ENCODE assay signal across 9 cellular contexts in the genomic region with DNA sequence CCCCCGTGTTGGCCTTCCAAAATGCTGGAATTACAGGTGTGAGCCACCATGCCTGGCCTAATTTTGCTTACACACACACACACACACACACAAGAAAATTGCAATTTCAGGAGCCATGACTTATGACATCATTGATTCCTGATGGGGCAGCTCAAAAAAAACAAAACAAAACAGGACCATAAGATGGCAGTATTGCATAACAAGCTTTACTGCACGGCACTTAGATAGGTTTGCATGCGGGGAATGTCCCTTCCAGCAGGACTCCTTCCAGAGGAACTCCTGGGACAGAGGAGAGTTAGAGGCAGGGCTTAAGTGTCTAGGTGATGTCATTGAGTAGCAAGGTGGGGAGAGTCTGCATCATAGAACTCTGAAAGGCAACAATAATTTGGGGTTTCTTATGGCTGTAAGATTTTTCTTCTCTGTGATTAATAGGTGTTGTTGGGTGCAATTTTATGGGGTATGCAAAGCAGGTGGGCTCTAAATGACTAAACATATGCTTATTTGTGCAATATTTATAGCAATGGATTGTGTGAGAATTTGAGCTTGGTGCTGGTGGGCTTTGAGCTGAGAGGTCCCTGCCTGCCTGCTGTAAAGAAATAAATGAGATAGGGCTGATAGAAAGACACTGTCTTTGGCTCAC. TPM values are rescaled to one million over a fixed set of nuclear protein-coding genes. Genes with fewer than 3 reads are reported as not detected.
DNase-seq lines count a peak whose midpoint lies in the region; ATAC-seq, FAIRE-seq and TF ChIP-seq lines count a peak whose summit lies in the region.
"Had no signal": no experiment of that assay in that cellular context is flagged by ENCODE, and none has a peak within 500 bp of the region (broad histone marks: within the 10 kb centered on the region; RNA-seq: fewer than 3 reads in every experiment).

No MANE protein-coding gene starts in this region.

- H3K4me3 ChIP-seq in bronchial epithelial cell (ENCODE audit: low read depth, low read length) = no peak overlapping the region
- no peak overlapping the region for H3K4me3 ChIP-seq in neural cell (ENCODE audit: low read length)
- H3K4me3 ChIP-seq: skin epidermis had no signal

- H4K20me1 ChIP-seq in neural cell (ENCODE audit: insufficient read depth) = no peaks in the 10 kb centered on the region

- no peak overlapping the region for H3K4me2 ChIP-seq in neural cell (ENCODE audit: low read length)

- DNase-seq in EL = peak; percentile 73
- DNase-seq in HK-2 (ENCODE audit: unreplicated experiment) = peak; percentile 41
- DNase-seq in NCI-H748 (lab: John Stamatoyannopoulos, UW; ENCODE audit: unreplicated experiment) = peak; percentile 71
- peak; percentile 76 for DNase-seq in bronchial epithelial cell (ENCODE audit: low read depth)
- no peak for DNase-seq in DMS153 (lab: John Stamatoyannopoulos, UW)

- no peaks in the 10 kb centered on the region for H3F3A ChIP-seq in neural cell (ENCODE audit: insufficient read depth, low read length, poor library complexity, severe bottlenecking)

- TF ChIP-seq CTCF in bronchial epithelial cell (IDR thresholded peaks at IDR 0.05; ENCODE audit: insufficient read depth, low read length, severe bottlenecking) (peak; percentile 57), neural cell (IDR thresholded peaks at IDR 0.05; ENCODE audit: poor library complexity, severe bottlenecking) (peak; percentile 45)

- ATAC-seq in GM19397 (IDR thresholded peaks at IDR 0.05; ENCODE audit: unreplicated experiment) (no peak), HG03460 (IDR thresholded peaks at IDR 0.05; ENCODE audit: unreplicated experiment) (no peak)

- TF ChIP-seq EP300 in neural cell (conservative IDR thresholded peaks at IDR 0.05; ENCODE audit: poor library complexity, severe bottlenecking) = no peak

- H3K9me2 ChIP-seq in neural cell (ENCODE audit: insufficient read depth, low read length) = no peaks in the 10 kb centered on the region

- FAIRE-seq in bronchial epithelial cell (lab: Jason Lieb, UNC) = peak; percentile 28

- H3K27ac ChIP-seq in neural cell (ENCODE audit: low read length) = no peak overlapping the region
- H3K27ac ChIP-seq: skin epidermis had no signal

- H3K27me3 ChIP-seq in bronchial epithelial cell (ENCODE audit: control insufficient read depth, insufficient read depth, low read length) (no peaks in the 10 kb centered on the region), neural cell (ENCODE audit: insufficient read depth, low read depth, low read length) (no peaks in the 10 kb centered on the region)

- H2AFZ ChIP-seq in neural cell (ENCODE audit: low read depth, low read length) = no peak overlapping the region

- peaks cover 3% of the 10 kb centered on the region for H3K9me3 ChIP-seq in neural cell (ENCODE audit: low read length)

- TF ChIP-seq RAD21 in neural cell (conservative IDR thresholded peaks at IDR 0.05) = peak; percentile 55

- H3K36me3 ChIP-seq in bronchial epithelial cell (ENCODE audit: control insufficient read depth, insufficient read depth, low read length) = no peaks in the 10 kb centered on the region
- no peaks in the 10 kb centered on the region for H3K36me3 ChIP-seq in neural cell (ENCODE audit: insufficient read depth, low read length)

- no peak overlapping the region for H3K9ac ChIP-seq in neural cell (ENCODE audit: low read length)

- H3K79me2 ChIP-seq in neural cell (replicated peaks; ENCODE audit: insufficient read depth, low read length) = no peaks in the 10 kb centered on the region

TF ChIP-seq in neural cell, 6 proteins besides CTCF, POLR2A, EP300 and RAD21:
- TF ChIP-seq POLR2AphosphoS5 (IDR thresholded peaks at IDR 0.05) = no peak
- TF ChIP-seq MXI1 (conservative IDR thresholded peaks at IDR 0.05; ENCODE audit: poor library complexity, severe bottlenecking) = no peak
- no peak for TF ChIP-seq SMC3 (conservative IDR thresholded peaks at IDR 0.05; ENCODE audit: poor library complexity)
- TF ChIP-seq, protein P1, sequence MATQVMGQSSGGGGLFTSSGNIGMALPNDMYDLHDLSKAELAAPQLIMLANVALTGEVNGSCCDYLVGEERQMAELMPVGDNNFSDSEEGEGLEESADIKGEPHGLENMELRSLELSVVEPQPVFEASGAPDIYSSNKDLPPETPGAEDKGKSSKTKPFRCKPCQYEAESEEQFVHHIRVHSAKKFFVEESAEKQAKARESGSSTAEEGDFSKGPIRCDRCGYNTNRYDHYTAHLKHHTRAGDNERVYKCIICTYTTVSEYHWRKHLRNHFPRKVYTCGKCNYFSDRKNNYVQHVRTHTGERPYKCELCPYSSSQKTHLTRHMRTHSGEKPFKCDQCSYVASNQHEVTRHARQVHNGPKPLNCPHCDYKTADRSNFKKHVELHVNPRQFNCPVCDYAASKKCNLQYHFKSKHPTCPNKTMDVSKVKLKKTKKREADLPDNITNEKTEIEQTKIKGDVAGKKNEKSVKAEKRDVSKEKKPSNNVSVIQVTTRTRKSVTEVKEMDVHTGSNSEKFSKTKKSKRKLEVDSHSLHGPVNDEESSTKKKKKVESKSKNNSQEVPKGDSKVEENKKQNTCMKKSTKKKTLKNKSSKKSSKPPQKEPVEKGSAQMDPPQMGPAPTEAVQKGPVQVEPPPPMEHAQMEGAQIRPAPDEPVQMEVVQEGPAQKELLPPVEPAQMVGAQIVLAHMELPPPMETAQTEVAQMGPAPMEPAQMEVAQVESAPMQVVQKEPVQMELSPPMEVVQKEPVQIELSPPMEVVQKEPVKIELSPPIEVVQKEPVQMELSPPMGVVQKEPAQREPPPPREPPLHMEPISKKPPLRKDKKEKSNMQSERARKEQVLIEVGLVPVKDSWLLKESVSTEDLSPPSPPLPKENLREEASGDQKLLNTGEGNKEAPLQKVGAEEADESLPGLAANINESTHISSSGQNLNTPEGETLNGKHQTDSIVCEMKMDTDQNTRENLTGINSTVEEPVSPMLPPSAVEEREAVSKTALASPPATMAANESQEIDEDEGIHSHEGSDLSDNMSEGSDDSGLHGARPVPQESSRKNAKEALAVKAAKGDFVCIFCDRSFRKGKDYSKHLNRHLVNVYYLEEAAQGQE (IDR thresholded peaks at IDR 0.05; ENCODE audit: borderline replicate concordance) = no peak

RNA-seq across cellular contexts. Expression of a gene that starts 9.0 kb away (rescaled TPM):
- not detected in 2 replicates for total RNA-seq in bronchial epithelial cell
- not detected in 2 replicates for polyA plus RNA-seq in neural cell
- polyA minus RNA-seq in neural cell = not detected in 2 replicates

RNA-seq across cellular contexts. Expression of a gene that starts 16.2 kb away (rescaled TPM):
- 2.4 and 5.6 TPM in 2 replicates for total RNA-seq in bronchial epithelial cell
- polyA plus RNA-seq in neural cell = 0.69 and 5.8 TPM in 2 replicates
- polyA minus RNA-seq in neural cell = 3.6 and 4.1 TPM in 2 replicates
